ENCODE assay signal across 1 cellular context in the genomic region with DNA sequence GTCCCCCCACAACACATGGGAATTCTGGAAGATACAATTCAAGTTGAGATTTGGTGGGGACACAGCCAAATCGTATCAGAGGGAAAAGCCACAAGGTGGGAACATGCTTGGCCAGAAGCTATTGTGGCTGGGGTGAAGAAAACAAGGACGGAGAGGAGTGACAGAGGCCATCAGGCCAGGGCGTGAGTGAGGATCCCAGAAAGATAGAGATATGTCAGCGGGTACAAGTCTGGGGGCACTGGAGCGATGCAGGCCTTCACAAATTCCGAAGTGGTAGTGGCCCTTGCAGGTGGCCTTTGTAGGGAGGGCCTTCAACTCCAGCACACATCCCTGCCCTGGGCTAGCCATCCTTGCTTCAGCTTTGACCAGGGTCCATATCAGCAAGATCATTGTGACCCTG.
TF ChIP-seq lines count a peak whose summit lies in the region.

No MANE protein-coding gene starts in this region.

TF ChIP-seq in HepG2, 621 proteins besides CTCF, POLR2A, EP300 and RAD21 (continued from another document):
- TF ChIP-seq, protein P1, sequence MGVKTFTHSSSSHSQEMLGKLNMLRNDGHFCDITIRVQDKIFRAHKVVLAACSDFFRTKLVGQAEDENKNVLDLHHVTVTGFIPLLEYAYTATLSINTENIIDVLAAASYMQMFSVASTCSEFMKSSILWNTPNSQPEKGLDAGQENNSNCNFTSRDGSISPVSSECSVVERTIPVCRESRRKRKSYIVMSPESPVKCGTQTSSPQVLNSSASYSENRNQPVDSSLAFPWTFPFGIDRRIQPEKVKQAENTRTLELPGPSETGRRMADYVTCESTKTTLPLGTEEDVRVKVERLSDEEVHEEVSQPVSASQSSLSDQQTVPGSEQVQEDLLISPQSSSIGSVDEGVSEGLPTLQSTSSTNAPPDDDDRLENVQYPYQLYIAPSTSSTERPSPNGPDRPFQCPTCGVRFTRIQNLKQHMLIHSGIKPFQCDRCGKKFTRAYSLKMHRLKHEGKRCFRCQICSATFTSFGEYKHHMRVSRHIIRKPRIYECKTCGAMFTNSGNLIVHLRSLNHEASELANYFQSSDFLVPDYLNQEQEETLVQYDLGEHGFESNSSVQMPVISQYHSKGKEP (CRISPR knock-in tag; IDR thresholded peaks at IDR 0.05), result no peak
